ENCODE assay signal across 19 cellular contexts in the genomic region with DNA sequence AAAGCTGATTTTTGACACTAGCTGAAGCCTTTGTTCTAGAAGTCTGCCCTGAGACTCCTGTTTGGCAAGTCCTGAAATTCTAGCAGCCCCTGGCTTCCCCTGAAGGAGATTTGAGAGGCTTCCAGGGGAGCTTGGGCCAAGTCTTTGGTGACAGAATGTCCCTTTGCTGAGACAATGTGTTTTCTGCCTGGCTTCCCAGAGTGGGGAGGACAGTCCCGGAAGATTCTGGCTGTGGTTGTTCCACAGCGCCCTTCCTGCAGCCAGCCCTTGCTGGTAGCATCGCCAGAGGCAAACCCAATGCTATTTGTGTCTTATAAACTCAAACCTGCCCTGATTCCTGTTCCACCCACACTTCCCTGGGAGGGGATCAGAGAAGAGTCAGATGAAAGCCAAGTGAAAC. TPM values are rescaled to one million over a fixed set of nuclear protein-coding genes. Genes with fewer than 3 reads are reported as not detected.
DNase-seq lines count a peak whose midpoint lies in the region; ATAC-seq lines count a peak whose summit lies in the region.
"Had no signal": no experiment of that assay in that cellular context is flagged by ENCODE, and none has a peak within 500 bp of the region (broad histone marks: within the 10 kb centered on the region; RNA-seq: fewer than 3 reads in every experiment).

No MANE protein-coding gene starts in this region.

- no peaks in the 10 kb centered on the region for H3K4me1 Mint-ChIP-seq in activated CD4-positive, alpha-beta memory T cell treated with anti-CD3 and anti-CD28 coated beads for 36 hours (ENCODE audit: low read depth)

- no CpG with 5 or more reads among the region's 3 CpGs for WGBS in trophoblast cell (ENCODE audit: extremely low coverage, insufficient coverage, insufficient read length)

- H3K9ac ChIP-seq in trophoblast cell (ENCODE audit: low read length) = no peak overlapping the region

- CTCF ChIA-PET in activated CD4-positive, alpha-beta memory T cell treated with anti-CD3 and anti-CD28 coated beads for 36 hours (lab: Charles Lee) = no interaction called here

- H3K18ac ChIP-seq in trophoblast cell (ENCODE audit: low read length) = no peak overlapping the region

- H3K27me3 ChIP-seq in trophoblast cell (ENCODE audit: insufficient read depth, low read length) = no peaks in the 10 kb centered on the region

- H3K23ac ChIP-seq in trophoblast cell (ENCODE audit: low read length) = no peak overlapping the region

- no peak overlapping the region for H2BK5ac ChIP-seq in trophoblast cell (ENCODE audit: low read depth, low read length, poor library complexity)

- no peaks in the 10 kb centered on the region for H3K36me3 Mint-ChIP-seq in activated CD4-positive, alpha-beta memory T cell treated with anti-CD3 and anti-CD28 coated beads for 36 hours

- no peak overlapping the region for H4K91ac ChIP-seq in trophoblast cell (ENCODE audit: low read depth, low read length)

- H3K79me2 ChIP-seq in trophoblast cell (ENCODE audit: control insufficient read depth, insufficient read depth, low read length, poor library complexity) = no peaks in the 10 kb centered on the region

- H3K27me3 Mint-ChIP-seq in activated CD4-positive, alpha-beta memory T cell treated with anti-CD3 and anti-CD28 coated beads for 36 hours = peaks cover 16% of the 10 kb centered on the region

- H3K9me3 ChIP-seq in trophoblast cell (ENCODE audit: insufficient read depth, low read depth, low read length) = peaks cover 2% of the 10 kb centered on the region
- H3K9me3 ChIP-seq: Caco-2 had no signal

- H4K12ac ChIP-seq in trophoblast cell (ENCODE audit: low read depth, low read length) = no peak overlapping the region

- H3K9me3 Mint-ChIP-seq in activated CD4-positive, alpha-beta memory T cell treated with anti-CD3 and anti-CD28 coated beads for 36 hours = no peaks in the 10 kb centered on the region
- H3K9me3 Mint-ChIP-seq: H9 had no signal

- H3K4ac ChIP-seq in trophoblast cell (ENCODE audit: low read depth, low read length) = no peak overlapping the region

- H3K4me2 ChIP-seq in trophoblast cell (ENCODE audit: low read length) = no peak overlapping the region

- no peak overlapping the region for H3K27ac Mint-ChIP-seq in activated CD4-positive, alpha-beta memory T cell treated with anti-CD3 and anti-CD28 coated beads for 36 hours
- H3K27ac Mint-ChIP-seq: H9 had no signal

- H3K79me1 ChIP-seq in trophoblast cell (ENCODE audit: low read length) = no peaks in the 10 kb centered on the region

- no peak for ATAC-seq in GM18511 (IDR thresholded peaks at IDR 0.05; ENCODE audit: unreplicated experiment)
- ATAC-seq: PC-3 had no signal

- H4K8ac ChIP-seq in trophoblast cell (ENCODE audit: low read depth, low read length) = no peak overlapping the region

- H2AK5ac ChIP-seq in trophoblast cell (ENCODE audit: low read length) = no peak overlapping the region

- POLR2A ChIA-PET in activated CD4-positive, alpha-beta memory T cell treated with anti-CD3 and anti-CD28 coated beads for 36 hours (lab: Charles Lee) = interaction anchor here (0.6 kb wide), 1 partner anchor 10 kb away, joined by 3 read pairs; no protein-coding TSS in a partner anchor

- H2AFZ ChIP-seq in trophoblast cell (ENCODE audit: insufficient read depth, low read length, poor library complexity) = no peak overlapping the region

- peaks cover 0 to 3% of the 10 kb centered on the region in 2 experiments for H3K4me1 ChIP-seq in trophoblast cell (ENCODE audit: control insufficient read depth in 1 of 2, insufficient read depth in 2 of 2, low read length in 2 of 2)
- H3K4me1 ChIP-seq: Caco-2 had no signal

- no peak overlapping the region for H3K4me3 ChIP-seq in trophoblast cell (ENCODE audit: low read depth, low read length)

- DNase-seq in NCI-H446 (lab: John Stamatoyannopoulos, UW) (peak; percentile 11 to 53), caudate nucleus (lab: John Stamatoyannopoulos, UW) (peak in 10 of 61 donors; percentile 2 to 95 (median 24)), hypothalamus (lab: John Stamatoyannopoulos, UW) (peak in 28 of 51 donors; percentile 4 to 70 (median 22)), trophoblast cell (peak; percentile 31 to 47), putamen (ENCODE audit: low spot score) (no peak)
- DNase-seq in activated CD4-positive, alpha-beta memory T cell treated with anti-CD3 and anti-CD28 coated beads for 36 hours = no peak
- DNase-seq in stimulated activated CD4-positive, alpha-beta T cell treated with anti-CD3 and anti-CD28 coated beads, Interleukin-2, amount 100 ng/mL, for 24 hours = no peak
- DNase-seq: ACHN, AML-193, Caco-2, H9, NCI-H1417, NCI-H187 treated with DMSO at 0.1 percent for 48 hours, NCI-H774, PC-3 had no signal

- H2BK120ac ChIP-seq in trophoblast cell (ENCODE audit: insufficient read depth, low read length, poor library complexity) = no peak overlapping the region

- H3K36me3 ChIP-seq in trophoblast cell (ENCODE audit: control insufficient read depth in 1 of 2, insufficient read depth in 2 of 2, low read length in 2 of 2) = no peaks in the 10 kb centered on the region

- H3K14ac ChIP-seq in trophoblast cell (ENCODE audit: low read length) = no peak overlapping the region

- intact Hi-C loops in activated CD4-positive, alpha-beta memory T cell treated with anti-CD3 and anti-CD28 coated beads for 36 hours (cut with micrococcal nuclease) = no loop called here

- no peak overlapping the region for H2BK12ac ChIP-seq in trophoblast cell (ENCODE audit: low read length)

- H3K27ac ChIP-seq in caudate nucleus (ENCODE audit: low read depth, low read length) = peak overlapping the region; percentile 4
- no peak overlapping the region for H3K27ac ChIP-seq in trophoblast cell (ENCODE audit: low read depth, low read length)
- H3K27ac ChIP-seq: HL-60 had no signal

- no peak overlapping the region for H3K4me3 Mint-ChIP-seq in activated CD4-positive, alpha-beta memory T cell treated with anti-CD3 and anti-CD28 coated beads for 36 hours
- H3K4me3 Mint-ChIP-seq: H9 had no signal

RNA-seq across cellular contexts. Expression of gene OAS1, which starts 56.4 kb away (rescaled TPM):
- 0.29 and 0.37 TPM in 2 replicates for polyA plus RNA-seq in trophoblast cell (2013)
- 10 to 100 TPM; 46.0 to 49.1 TPM for total RNA-seq in activated CD4-positive, alpha-beta memory T cell treated with anti-CD3 and anti-CD28 coated beads for 36 hours
- total RNA-seq: H9 had no signal

RNA-seq across cellular contexts. Expression of gene RPH3A, which starts 58.8 kb away (rescaled TPM):
- 0.05 and 0.07 TPM in 2 replicates for polyA plus RNA-seq in trophoblast cell (2013)
- total RNA-seq in activated CD4-positive, alpha-beta memory T cell treated with anti-CD3 and anti-CD28 coated beads for 36 hours = not detected
- total RNA-seq: Caco-2, H9, LHCN-M2, PC-3, SK-MEL-5 had no signal

Comparison
In these comparisons a context has a peak if more than half of its experiments do, and no peak if none do; other contexts are left out.
1. DNase-seq: peak in NCI-H446 (2 of 2), hypothalamus (28 of 51) and trophoblast cell (2 of 2); none in activated CD4-positive, alpha-beta memory T cell treated with anti-CD3 and anti-CD28 coated beads for 36 hours (single experiment), stimulated activated CD4-positive, alpha-beta T cell treated with anti-CD3 and anti-CD28 coated beads, Interleukin-2, amount 100 ng/mL, for 24 hours (0 of 2) and putamen (single experiment).